ENCODE assay signal across 20 cellular contexts in genomic region chr22:33130473-33130872, GRCh38.
DNase-seq lines count a peak whose midpoint lies in the region; ATAC-seq, FAIRE-seq and TF ChIP-seq lines count a peak whose summit lies in the region.
"Had no signal": no experiment of that assay in that cellular context is flagged by ENCODE, and none has a peak within 500 bp of the region (broad histone marks: within the 10 kb centered on the region; RNA-seq: fewer than 3 reads in every experiment).

No MANE protein-coding gene starts in this region.

- in situ Hi-C loops in HepG2 (cut with HindIII; ENCODE audit: extremely low pct_ligation_motif_present, low pct_unique_long_range_greater_than_20kb), result no loop called here

- no peaks in the 10 kb centered on the region for H3K36me3 Mint-ChIP-seq in activated naive CD8-positive, alpha-beta T cell treated with anti-CD3 and anti-CD28 coated beads, Interleukin-2, amount 50 U/mL, for 24 hours (ENCODE audit: low read depth)
- H3K36me3 Mint-ChIP-seq in activated naive CD8-positive, alpha-beta T cell treated with anti-CD3 and anti-CD28 coated beads for 36 hours, result no peaks in the 10 kb centered on the region
- H3K36me3 Mint-ChIP-seq: CD8-positive, alpha-beta T cell had no signal

- no peak overlapping the region for H3K4me3 Mint-ChIP-seq in activated naive CD8-positive, alpha-beta T cell treated with anti-CD3 and anti-CD28 coated beads, Interleukin-2, amount 50 U/mL, for 24 hours
- no peak overlapping the region for H3K4me3 Mint-ChIP-seq in activated naive CD8-positive, alpha-beta T cell treated with anti-CD3 and anti-CD28 coated beads for 36 hours
- H3K4me3 Mint-ChIP-seq: B cell; CD8-positive, alpha-beta T cell had no signal

- TF ChIP-seq EP300 in HepG2 (IDR thresholded peaks at IDR 0.05; ENCODE audit: low read depth in 2 of 2, low read length in 2 of 2), result peak in 1 of 2 experiments; percentile 70; a peak in 1 of 4 replicates
- no peak for TF ChIP-seq EP300 in HepG2 (CRISPR knock-in tag; IDR thresholded peaks at IDR 0.05; ENCODE audit: borderline replicate concordance)

- no peak for TF ChIP-seq CTCF in HepG2 (CRISPR knock-in tag; IDR thresholded peaks at IDR 0.05)

- POLR2A ChIA-PET in HepG2 (lab: Yijun Ruan, JAX), result no interaction called here

- peak overlapping the region; percentile 8 for H3K27ac Mint-ChIP-seq in activated naive CD8-positive, alpha-beta T cell treated with anti-CD3 and anti-CD28 coated beads, Interleukin-2, amount 50 U/mL, for 24 hours
- no peak overlapping the region for H3K27ac Mint-ChIP-seq in activated naive CD8-positive, alpha-beta T cell treated with anti-CD3 and anti-CD28 coated beads for 36 hours
- H3K27ac Mint-ChIP-seq: B cell; CD8-positive, alpha-beta T cell had no signal

- ATAC-seq in activated naive CD8-positive, alpha-beta T cell treated with anti-CD3 and anti-CD28 coated beads, Interleukin-2, amount 50 U/mL, for 24 hours, result no peak
- ATAC-seq in HepG2 (peak; percentile 97), GM21723 (IDR thresholded peaks at IDR 0.05; ENCODE audit: unreplicated experiment) (no peak), GM18858 (IDR thresholded peaks at IDR 0.05; ENCODE audit: unreplicated experiment) (no peak)
- ATAC-seq: CD8-positive, alpha-beta T cell; K562 had no signal

- no peak overlapping the region for H3K27ac ChIP-seq in HepG2 (ENCODE audit: extremely low read length, insufficient read depth, low read length)
- H3K27ac ChIP-seq: BLaER1 treated with 17β-estradiol and CSF1 and Interleukin-3, amounts not matched to agents 10 nM and 100 nM; GM23248 had no signal

- 0% methylated on average over 8 of the region's 9 CpGs for WGBS in HepG2 (ENCODE audit: low lambda C conversion rate)

- TF ChIP-seq POLR2A in HepG2 (IDR thresholded peaks at IDR 0.05; ENCODE audit: insufficient read depth in 1 of 2, low read depth in 2 of 2, low read length in 2 of 2), result no peak

- no peak for DNase-seq in activated naive CD8-positive, alpha-beta T cell treated with anti-CD3 and anti-CD28 coated beads, Interleukin-2, amount 50 U/mL, for 24 hours
- DNase-seq in activated naive CD8-positive, alpha-beta T cell treated with anti-CD3 and anti-CD28 coated beads for 36 hours, result no peak
- DNase-seq in HuH-7.5 (ENCODE audit: low spot score) (peak; percentile 20), HepG2 (ENCODE audit: low spot score) (peak; percentile 84), epidermal melanocyte (ENCODE audit: insufficient read length, low spot score) (no peak)
- DNase-seq: 8988T; CD8-positive, alpha-beta T cell; DMS 273 treated with DMSO at 0.1 percent for 48 hours; DMS79; GDM1; GM23248; IMR-90 had no signal

- no peak overlapping the region for H3K4me3 ChIP-seq in HepG2 (replicated peaks in 1 of 3; ENCODE audit: insufficient read depth in 1 of 3, low read depth in 2 of 3, low read length in 3 of 3)
- H3K4me3 ChIP-seq: BLaER1 treated with 17β-estradiol and CSF1 and Interleukin-3, amounts not matched to agents 10 nM and 100 nM; GM23248; HAP-1; K562 had no signal

- peak overlapping the region; percentile 22 for H3K4me2 ChIP-seq in HepG2 (ENCODE audit: low read depth, low read length)
- H3K4me2 ChIP-seq: BLaER1 treated with 17β-estradiol and CSF1 and Interleukin-3, amounts not matched to agents 10 nM and 100 nM had no signal

- BruUV-seq in HepG2 (replicated peaks; lab: Mats Ljungman, UMichigan), result no TSS peak

- H4K20me1 ChIP-seq in HepG2 (ENCODE audit: insufficient read depth, low read length), result no peaks in the 10 kb centered on the region
- H4K20me1 ChIP-seq: BLaER1 treated with 17β-estradiol and CSF1 and Interleukin-3, amounts not matched to agents 10 nM and 100 nM had no signal

- TF ChIP-seq RAD21 in HepG2 (CRISPR knock-in tag; IDR thresholded peaks at IDR 0.05), result no peak

- FAIRE-seq in HepG2 (lab: Jason Lieb, UNC), result peak; percentile 91
- FAIRE-seq: GM12892, GM18507, K562 had no signal

- intact Hi-C loops in HepG2 (cut with micrococcal nuclease; ENCODE audit: unreplicated experiment), result no loop called here

- H3K9me3 ChIP-seq in HepG2 (ENCODE audit: low read length), result no peaks in the 10 kb centered on the region
- H3K9me3 ChIP-seq: HAP-1 had no signal

- H3K4me1 ChIP-seq in HepG2 (ENCODE audit: insufficient read depth, low read length), result peaks cover 18% of the 10 kb centered on the region
- H3K4me1 ChIP-seq: BLaER1 treated with 17β-estradiol and CSF1 and Interleukin-3, amounts not matched to agents 10 nM and 100 nM; HAP-1 had no signal

- no peak overlapping the region for H2AFZ ChIP-seq in HepG2 (ENCODE audit: low read length)
- H2AFZ ChIP-seq: GM23248 had no signal

- no peaks in the 10 kb centered on the region for H3K4me1 Mint-ChIP-seq in activated naive CD8-positive, alpha-beta T cell treated with anti-CD3 and anti-CD28 coated beads, Interleukin-2, amount 50 U/mL, for 24 hours
- no peaks in the 10 kb centered on the region for H3K4me1 Mint-ChIP-seq in activated naive CD8-positive, alpha-beta T cell treated with anti-CD3 and anti-CD28 coated beads for 36 hours
- H3K4me1 Mint-ChIP-seq: B cell had no signal

- no peak overlapping the region for H3K9ac ChIP-seq in HepG2 (ENCODE audit: insufficient read depth, low read depth, low read length)
- H3K9ac ChIP-seq: BLaER1 treated with 17β-estradiol and CSF1 and Interleukin-3, amounts not matched to agents 10 nM and 100 nM; GM23248 had no signal

- H3K9me3 Mint-ChIP-seq in activated naive CD8-positive, alpha-beta T cell treated with anti-CD3 and anti-CD28 coated beads, Interleukin-2, amount 50 U/mL, for 24 hours, result peaks cover 5% of the 10 kb centered on the region
- H3K9me3 Mint-ChIP-seq in activated naive CD8-positive, alpha-beta T cell treated with anti-CD3 and anti-CD28 coated beads for 36 hours, result peaks cover 3% of the 10 kb centered on the region

- H3K36me3 ChIP-seq in HepG2 (replicated peaks in 1 of 2; ENCODE audit: control insufficient read depth in 1 of 2, insufficient read depth in 2 of 2, low read length in 2 of 2), result no peaks in the 10 kb centered on the region
- H3K36me3 ChIP-seq: BLaER1 treated with 17β-estradiol and CSF1 and Interleukin-3, amounts not matched to agents 10 nM and 100 nM; HAP-1 had no signal

- no peaks in the 10 kb centered on the region for H3K79me2 ChIP-seq in HepG2 (ENCODE audit: insufficient read depth, low read length)

- H3K27me3 ChIP-seq in HepG2 (ENCODE audit: control insufficient read depth in 1 of 2, insufficient read depth in 2 of 2, low read length in 2 of 2), result peaks cover 0 to 29% of the 10 kb centered on the region in 2 experiments; a peak in 4 of 5 replicates
- H3K27me3 ChIP-seq: BLaER1 treated with 17β-estradiol and CSF1 and Interleukin-3, amounts not matched to agents 10 nM and 100 nM had no signal

- peaks cover 6% of the 10 kb centered on the region for H3K27me3 Mint-ChIP-seq in activated naive CD8-positive, alpha-beta T cell treated with anti-CD3 and anti-CD28 coated beads, Interleukin-2, amount 50 U/mL, for 24 hours
- H3K27me3 Mint-ChIP-seq in activated naive CD8-positive, alpha-beta T cell treated with anti-CD3 and anti-CD28 coated beads for 36 hours, result peaks cover 11% of the 10 kb centered on the region

- CTCF ChIA-PET in HepG2 (lab: Yijun Ruan, JAX; ENCODE audit: low intra/inter-chr PET ratio, low total read pairs), result no interaction called here

TF ChIP-seq in HepG2, 621 proteins besides CTCF, POLR2A, EP300 and RAD21 (continues in another document):
- TF ChIP-seq ARID5B (CRISPR knock-in tag; IDR thresholded peaks at IDR 0.05) (peak; percentile 85), ZNF329 (CRISPR knock-in tag; IDR thresholded peaks at IDR 0.05; ENCODE audit: low read depth) (no peak), TBX2 (CRISPR knock-in tag; IDR thresholded peaks at IDR 0.05; ENCODE audit: borderline replicate concordance) (peak; percentile 94)

Comparison
In these comparisons a context has a peak if more than half of its experiments do, and no peak if none do; other contexts are left out.
1. DNase-seq: peak in HuH-7.5 (single experiment) and HepG2 (single experiment); none in activated naive CD8-positive, alpha-beta T cell treated with anti-CD3 and anti-CD28 coated beads, Interleukin-2, amount 50 U/mL, for 24 hours (single experiment), activated naive CD8-positive, alpha-beta T cell treated with anti-CD3 and anti-CD28 coated beads for 36 hours (single experiment) and epidermal melanocyte (single experiment).